Comparison of ENCODE assay signal across 18 cellular contexts in the genomic region with DNA sequence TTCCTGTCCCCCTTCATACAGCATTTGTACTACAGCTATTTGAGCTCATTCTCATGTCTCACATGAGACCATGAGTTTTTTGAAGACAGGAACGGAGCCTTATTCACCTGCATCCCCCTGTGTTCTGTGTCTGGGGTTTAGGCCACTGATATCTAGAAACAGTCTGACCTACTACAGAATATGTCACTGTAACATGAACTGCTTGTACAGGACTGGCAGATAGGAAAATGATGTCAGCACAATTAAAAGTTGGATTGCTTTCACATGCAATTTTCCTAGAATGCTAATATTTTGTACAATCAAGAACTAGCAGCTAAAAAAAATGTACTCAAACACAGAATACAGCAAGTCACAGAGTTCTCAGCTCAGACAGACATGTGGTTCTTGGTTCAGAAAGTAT.
DNase-seq lines count a peak whose midpoint lies in the region; ATAC-seq, FAIRE-seq and TF ChIP-seq lines count a peak whose summit lies in the region.
"Had no signal": no experiment of that assay in that cellular context is flagged by ENCODE, and none has a peak within 500 bp of the region (broad histone marks: within the 10 kb centered on the region; RNA-seq: fewer than 3 reads in every experiment).

No MANE protein-coding gene starts in this region.

- DNase-seq in stimulated activated naive CD8-positive, alpha-beta T cell treated with anti-CD3 and anti-CD28 coated beads, Interleukin-15, Interleukin-2, amounts not matched to agents 100 U/mL and 50 U/mL, for 24 hours, result no peak
- DNase-seq in PC-3 (no peak), endothelial cell of umbilical vein (ENCODE audit: low read depth, low spot score) (peak; percentile 23), frontal cortex (ENCODE audit: low spot score in 2 of 2) (no peak), NCI-H1930 (lab: John Stamatoyannopoulos, UW) (no peak), UCSD-AML1 (lab: John Stamatoyannopoulos, UW; ENCODE audit: unreplicated experiment) (no peak)
- DNase-seq: activated CD4-positive, CD25-positive, alpha-beta regulatory T cell treated with anti-CD3 and anti-CD28 coated beads, Interleukin-2, amount 50 U/mL, for 72 hours; activated T-cell treated with anti-CD3 and anti-CD28 coated beads, Interleukin-2, amount 50 U/mL, for 1 hour; DMS153; left colon; NCI-H2171; nucleus accumbens; right cardiac atrium; stimulated activated CD4-positive, alpha-beta T cell treated with anti-CD3 and anti-CD28 coated beads, Interleukin-1b, Interleukin-23, amount 100 ng/mL, for 48 hours had no signal

- no peaks in the 10 kb centered on the region for H3K9me1 ChIP-seq in endothelial cell of umbilical vein (replicated peaks; ENCODE audit: control insufficient read depth, extremely low read depth, insufficient read depth, low read length)

- BruUV-seq in PC-3 (replicated peaks; lab: Mats Ljungman, UMichigan), result no TSS peak
- no TSS peak for BruUV-seq in endothelial cell of umbilical vein (replicated peaks; lab: Mats Ljungman, UMichigan)

- peaks cover 5% of the 10 kb centered on the region for H3K27me3 Mint-ChIP-seq in stimulated activated naive CD8-positive, alpha-beta T cell treated with anti-CD3 and anti-CD28 coated beads, Interleukin-15, Interleukin-2, amounts not matched to agents 100 ng/mL and 50 ng/mL, for 24 hours

- TF ChIP-seq POLR2A in endothelial cell of umbilical vein (IDR thresholded peaks at IDR 0.05; ENCODE audit: low read depth, low read length), result no peak

- no peaks in the 10 kb centered on the region for H3K27me3 ChIP-seq in PC-3 (ENCODE audit: low read length)
- no peaks in the 10 kb centered on the region for H3K27me3 ChIP-seq in endothelial cell of umbilical vein (ENCODE audit: control insufficient read depth in 2 of 2, insufficient read depth in 2 of 2, low read length in 2 of 2)

- no peaks in the 10 kb centered on the region for H3K9me2 ChIP-seq in PC-3 (replicated peaks; ENCODE audit: low read length)

- H3K79me2 ChIP-seq in PC-3 (ENCODE audit: low read length) (peaks cover 89% of the 10 kb centered on the region), endothelial cell of umbilical vein (ENCODE audit: control insufficient read depth, insufficient read depth, low read length) (no peaks in the 10 kb centered on the region)

- intact Hi-C loops in PC-3 (cut with micrococcal nuclease) (loop anchor here (2.0 to 10.0 kb wide), 3 partner anchors 67 to 774 kb away; a partner anchor contains a TSS), endothelial cell of umbilical vein (cut with micrococcal nuclease) (loop anchor here (1.0 to 5.0 kb wide), 3 partner anchors 34 to 774 kb away; a partner anchor contains a TSS)

- H3K27ac ChIP-seq in PC-3 (ENCODE audit: low read length) (peak overlapping the region; percentile 57; the same call in 1 of the 2 replicates), endothelial cell of umbilical vein (ENCODE audit: insufficient read depth, low read depth, low read length) (peak overlapping the region; percentile 5)
- H3K27ac ChIP-seq: RWPE1 had no signal

- FAIRE-seq in endothelial cell of umbilical vein (lab: Jason Lieb, UNC) (no peak), frontal cortex (lab: Jason Lieb, UNC) (no peak)
- FAIRE-seq: GM19239 had no signal

- H3K4me2 ChIP-seq in PC-3 (ENCODE audit: low read length) (peak overlapping the region; percentile 55; the same call in 1 of the 2 replicates), endothelial cell of umbilical vein (ENCODE audit: insufficient read depth, low read length) (peak overlapping the region; percentile 33)

- H3K9me3 ChIP-seq in PC-3 (ENCODE audit: low read length), result no peaks in the 10 kb centered on the region
- no peaks in the 10 kb centered on the region for H3K9me3 ChIP-seq in endothelial cell of umbilical vein (replicated peaks; ENCODE audit: control insufficient read depth, insufficient read depth, low read length)

- no peaks in the 10 kb centered on the region; the same call in 1 of the 2 replicates for H3K36me3 ChIP-seq in PC-3 (ENCODE audit: low read depth, low read length)
- no peaks in the 10 kb centered on the region for H3K36me3 ChIP-seq in endothelial cell of umbilical vein (ENCODE audit: control insufficient read depth in 2 of 2, extremely low read depth in 1 of 2, insufficient read depth in 2 of 2, low read length in 2 of 2)

- TF ChIP-seq CTCF in PC-3 (conservative IDR thresholded peaks at IDR 0.05; ENCODE audit: low read depth, low read length) (no peak), endothelial cell of umbilical vein (IDR thresholded peaks at IDR 0.05; ENCODE audit: extremely low read depth in 1 of 2, insufficient read depth in 1 of 2, low read depth in 1 of 2, low read length in 2 of 2) (no peak)

- no peaks in the 10 kb centered on the region for H3F3A ChIP-seq in PC-3 (ENCODE audit: low read length, unreplicated experiment)

- peak overlapping the region; percentile 56 for H3K27ac Mint-ChIP-seq in stimulated activated naive CD8-positive, alpha-beta T cell treated with anti-CD3 and anti-CD28 coated beads, Interleukin-15, Interleukin-2, amounts not matched to agents 100 ng/mL and 50 ng/mL, for 24 hours
- H3K27ac Mint-ChIP-seq: B cell had no signal

- dilution Hi-C loops in endothelial cell of umbilical vein (cut with MboI; ENCODE audit: extremely low pct_ligation_motif_present, low sequenced_read_pairs), result no loop called here

- H3K4me3 Mint-ChIP-seq in stimulated activated naive CD8-positive, alpha-beta T cell treated with anti-CD3 and anti-CD28 coated beads, Interleukin-15, Interleukin-2, amounts not matched to agents 100 ng/mL and 50 ng/mL, for 24 hours, result no peak overlapping the region
- H3K4me3 Mint-ChIP-seq: B cell had no signal

- no peak for ATAC-seq in stimulated activated naive CD8-positive, alpha-beta T cell treated with anti-CD3 and anti-CD28 coated beads, Interleukin-15, Interleukin-2, amounts not matched to agents 100 U/mL and 50 U/mL, for 24 hours
- no peak for ATAC-seq in PC-3
- ATAC-seq: left colon had no signal

- CTCF ChIA-PET in PC-3 (lab: Charles Lee) (interaction anchor here (0.6 to 2.0 kb wide), 2 partner anchors 65 to 97 kb away, joined by 3 to 17 read pairs; no protein-coding TSS in a partner anchor), endothelial cell of umbilical vein (lab: Charles Lee) (interaction anchor here (0.6 to 10.8 kb wide), 8 partner anchors 25 to 752 kb away, joined by 3 to 273 read pairs (median 7); a partner anchor contains a TSS)

- H4K20me1 ChIP-seq in PC-3 (ENCODE audit: low read length) (no peaks in the 10 kb centered on the region; the same call in 1 of the 2 replicates), endothelial cell of umbilical vein (replicated peaks; ENCODE audit: control insufficient read depth, extremely low read depth, insufficient read depth, low read length) (no peaks in the 10 kb centered on the region)

- H3K4me1 ChIP-seq in PC-3 (ENCODE audit: insufficient read depth, low read length) (peaks cover 47% of the 10 kb centered on the region), endothelial cell of umbilical vein (ENCODE audit: control insufficient read depth, extremely low read depth, insufficient read depth, low read length) (peaks cover 29% of the 10 kb centered on the region)

- no peaks in the 10 kb centered on the region for H3K9me3 Mint-ChIP-seq in stimulated activated naive CD8-positive, alpha-beta T cell treated with anti-CD3 and anti-CD28 coated beads, Interleukin-15, Interleukin-2, amounts not matched to agents 100 ng/mL and 50 ng/mL, for 24 hours

- no peak overlapping the region for H2AFZ ChIP-seq in PC-3 (ENCODE audit: low read length)
- no peak overlapping the region for H2AFZ ChIP-seq in endothelial cell of umbilical vein (ENCODE audit: low read depth, low read length)

- no peaks in the 10 kb centered on the region for H3K36me3 Mint-ChIP-seq in stimulated activated naive CD8-positive, alpha-beta T cell treated with anti-CD3 and anti-CD28 coated beads, Interleukin-15, Interleukin-2, amounts not matched to agents 100 ng/mL and 50 ng/mL, for 24 hours (ENCODE audit: low read depth)

- POLR2A ChIA-PET in PC-3 (lab: Charles Lee; ENCODE audit: unreplicated experiment), result interaction anchor here (0.6 kb wide), 1 partner anchor 225 kb away, joined by 3 read pairs; no protein-coding TSS in a partner anchor
- POLR2A ChIA-PET in endothelial cell of umbilical vein (lab: Charles Lee), result no interaction called here

- H3K9ac ChIP-seq in PC-3 (ENCODE audit: low read length), result no peak overlapping the region
- H3K9ac ChIP-seq in endothelial cell of umbilical vein (replicated peaks; ENCODE audit: extremely low read depth, insufficient read depth, low read length), result peak overlapping the region; percentile 6

- H3K4me1 Mint-ChIP-seq in stimulated activated naive CD8-positive, alpha-beta T cell treated with anti-CD3 and anti-CD28 coated beads, Interleukin-15, Interleukin-2, amounts not matched to agents 100 ng/mL and 50 ng/mL, for 24 hours (ENCODE audit: low read depth), result peaks cover 43% of the 10 kb centered on the region
- H3K4me1 Mint-ChIP-seq: B cell had no signal

- H3K4me3 ChIP-seq in PC-3 (ENCODE audit: low read length) (no peak overlapping the region), endothelial cell of umbilical vein (replicated peaks in 1 of 3; ENCODE audit: insufficient read depth in 1 of 3, low read depth in 1 of 3, low read length in 3 of 3) (no peak overlapping the region)

TF ChIP-seq in endothelial cell of umbilical vein, 7 proteins besides CTCF, POLR2A, EP300 and RAD21:
- TF ChIP-seq JUN (IDR thresholded peaks at IDR 0.05; ENCODE audit: borderline replicate concordance, insufficient read depth, insufficient read length, low read depth) (no peak), GATA2 (IDR thresholded peaks at IDR 0.05; ENCODE audit: insufficient read depth, insufficient read length, low read depth, low read length) (no peak), POLR2AphosphoS5 (IDR thresholded peaks at IDR 0.05; ENCODE audit: insufficient read depth, low read depth, low read length) (no peak), EZH2 (IDR thresholded peaks at IDR 0.05; ENCODE audit: borderline replicate concordance, low read depth, low read length, severe bottlenecking) (no peak), FOS (IDR thresholded peaks at IDR 0.05; ENCODE audit: borderline replicate concordance, insufficient read depth, low read length) (no peak), MYC (IDR thresholded peaks at IDR 0.05; ENCODE audit: low read depth, low read length) (no peak)
- TF ChIP-seq, protein P1, sequence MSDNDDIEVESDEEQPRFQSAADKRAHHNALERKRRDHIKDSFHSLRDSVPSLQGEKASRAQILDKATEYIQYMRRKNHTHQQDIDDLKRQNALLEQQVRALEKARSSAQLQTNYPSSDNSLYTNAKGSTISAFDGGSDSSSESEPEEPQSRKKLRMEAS (IDR thresholded peaks at IDR 0.05; ENCODE audit: insufficient read depth, insufficient read length), result no peak
